Comparison of ENCODE assay signal across 10 cellular contexts in the genomic region with DNA sequence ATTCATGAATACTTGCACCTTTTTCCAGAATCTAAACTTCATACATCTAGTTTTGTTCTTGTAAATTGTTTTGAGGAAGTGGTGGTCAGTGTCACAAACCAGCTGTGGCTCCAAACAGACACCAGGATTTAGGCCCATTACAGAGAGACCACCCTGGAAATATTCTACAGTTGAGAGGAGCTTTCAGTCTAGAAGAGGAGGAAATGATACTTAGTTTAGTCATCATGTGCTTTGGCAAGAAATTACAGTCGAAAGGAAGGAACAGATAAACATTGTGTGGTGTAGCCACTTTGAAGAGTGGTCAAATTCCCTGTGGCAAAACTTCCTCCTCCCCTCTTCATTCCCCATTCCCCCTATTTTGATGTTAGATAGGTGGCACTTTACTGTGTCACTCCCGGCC. TPM values are rescaled to one million over a fixed set of nuclear protein-coding genes. Genes with fewer than 3 reads are reported as not detected.
DNase-seq lines count a peak whose midpoint lies in the region; ATAC-seq, FAIRE-seq and TF ChIP-seq lines count a peak whose summit lies in the region.
"Had no signal": no experiment of that assay in that cellular context is flagged by ENCODE, and none has a peak within 500 bp of the region (broad histone marks: within the 10 kb centered on the region; RNA-seq: fewer than 3 reads in every experiment).

No MANE protein-coding gene starts in this region.

- ATAC-seq in GM21360 (IDR thresholded peaks at IDR 0.05; ENCODE audit: unreplicated experiment), result peak; percentile 63
- ATAC-seq in GM19467 (IDR thresholded peaks at IDR 0.05; ENCODE audit: unreplicated experiment), result no peak

- H3K4me3 ChIP-seq in bronchial epithelial cell (ENCODE audit: low read depth, low read length) (no peak overlapping the region), small intestine (ENCODE audit: low read depth in 1 of 2, low read length in 2 of 2) (no peak overlapping the region)

- no peak for TF ChIP-seq CTCF in bronchial epithelial cell (IDR thresholded peaks at IDR 0.05; ENCODE audit: insufficient read depth, low read length, severe bottlenecking)

- peak overlapping the region in 1 of 2 donors; percentile 40 for H3K27ac ChIP-seq in small intestine (ENCODE audit: low read depth in 1 of 2, low read length in 1 of 2)
- H3K27ac ChIP-seq: HL-60, neutrophil had no signal

- DNase-seq in HT1080 (ENCODE audit: low read depth) (peak; percentile 94), bronchial epithelial cell (ENCODE audit: low read depth) (peak; percentile 89), renal cortical epithelial cell (ENCODE audit: low read depth) (peak; percentile 71), HUDEP-2 (lab: John Stamatoyannopoulos, UW; ENCODE audit: unreplicated experiment in 76 of 76) (no peak), NCI-H1105 treated with DMSO at 0.1 percent for 48 hours (lab: John Stamatoyannopoulos, UW) (no peak), small intestine (no peak)

- WGBS in small intestine, 3 donors, result 41 to 64% (median 48%) methylated on average over 2 of the region's 2 CpGs

- H3K36me3 ChIP-seq in bronchial epithelial cell (ENCODE audit: control insufficient read depth, insufficient read depth, low read length), result no peaks in the 10 kb centered on the region
- no peaks in the 10 kb centered on the region for H3K36me3 ChIP-seq in small intestine (ENCODE audit: control insufficient read depth in 2 of 2, insufficient read depth in 2 of 2, low read length in 2 of 2)
- H3K36me3 ChIP-seq: neutrophil had no signal

- no peaks in the 10 kb centered on the region for H3K9me3 ChIP-seq in small intestine (ENCODE audit: control insufficient read depth, low read depth)
- H3K9me3 ChIP-seq: neutrophil had no signal

- peaks cover 3 to 8% of the 10 kb centered on the region in 2 donors for H3K4me1 ChIP-seq in small intestine (ENCODE audit: control insufficient read depth in 2 of 2, insufficient read depth in 1 of 2, low read depth in 1 of 2, low read length in 1 of 2)

- no peak for FAIRE-seq in bronchial epithelial cell (lab: Jason Lieb, UNC)
- no peak for FAIRE-seq in small intestine (lab: Jason Lieb, UNC)

- no peaks in the 10 kb centered on the region for H3K27me3 ChIP-seq in bronchial epithelial cell (ENCODE audit: control insufficient read depth, insufficient read depth, low read length)
- H3K27me3 ChIP-seq in small intestine (ENCODE audit: control insufficient read depth in 2 of 2, insufficient read depth in 2 of 2, low read length in 2 of 2), result no peaks in the 10 kb centered on the region
- H3K27me3 ChIP-seq: neutrophil had no signal

RNA-seq across cellular contexts. Expression of gene DCBLD1, which starts 15.7 kb away (rescaled TPM):
- 29.5 and 30.7 TPM in 2 replicates for total RNA-seq in HT1080 (2014; rRNA removed; shearing (Covaris generic))
- 20.3 and 25.8 TPM in 2 replicates for polyA plus RNA-seq in HT1080 (2015; cell fraction: cytosol; rRNA removed)
- 38.8 and 55.1 TPM in 2 replicates for polyA plus RNA-seq in HT1080 (2015; cell fraction: nucleus; rRNA removed)
- total RNA-seq in bronchial epithelial cell (39.7 and 64.8 TPM in 2 replicates), renal cortical epithelial cell (20.2 and 21.2 TPM in 2 replicates)
- polyA plus RNA-seq in small intestine, result 1 to 10 TPM; 4.9 to 9.4 (median 5.9) TPM

Comparison
In these comparisons a context has a peak if more than half of its experiments do, and no peak if none do; other contexts are left out.
1. DNase-seq: peak in HT1080 (single experiment), bronchial epithelial cell (single experiment) and renal cortical epithelial cell (single experiment); none in HUDEP-2 (0 of 76), NCI-H1105 treated with DMSO at 0.1 percent for 48 hours (single experiment) and small intestine (single experiment).